26 cellular contexts compared by ENCODE assay signal in the genomic region with DNA sequence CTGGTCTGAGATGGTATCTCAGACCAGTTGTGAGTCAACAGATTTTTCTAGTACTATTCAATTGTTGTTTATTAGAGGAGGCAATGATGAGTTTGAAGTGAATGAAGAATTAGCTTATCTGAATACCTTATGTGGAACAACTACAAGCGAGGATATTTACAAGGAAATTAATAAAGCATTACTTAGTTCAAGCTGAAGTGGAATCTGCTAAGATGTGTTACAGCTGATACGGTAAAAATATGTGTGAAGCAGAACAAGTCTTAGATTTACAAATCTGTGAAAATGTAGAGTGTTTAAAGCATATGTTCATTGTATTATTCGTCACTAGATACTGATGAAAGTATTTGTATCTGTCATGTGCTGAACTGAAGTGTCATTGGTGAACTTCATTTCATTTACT.
"Had no signal": no experiment of that assay in that cellular context is flagged by ENCODE, and none has a peak within 500 bp of the region (broad histone marks: within the 10 kb centered on the region; RNA-seq: fewer than 3 reads in every experiment).

No MANE protein-coding gene starts in this region.

- H3K36me3 ChIP-seq: suprapubic skin, thoracic aorta, thyroid gland, transverse colon, upper lobe of right lung, uterus, vagina had no signal

- ATAC-seq: stimulated activated effector memory CD8-positive, alpha-beta T cell treated with anti-CD3 and anti-CD28 coated beads, Interleukin-12 subunit alpha, Interleukin-12 subunit beta, amount 100 ng/mL, for 72 hours; stimulated activated memory B cell treated with anti-CD40 and anti-IgM and Interleukin-4, amounts not matched to agents 10 μg/mL and 1 μg/mL and 100 μg/mL, for 72 hours; stimulated activated naive B cell treated with anti-CD40 and anti-IgM and Interleukin-4, amounts not matched to agents 10 μg/mL and 1 μg/mL and 100 μg/mL, for 72 hours; stimulated activated naive CD8-positive, alpha-beta T cell treated with anti-CD3 and anti-CD28 coated beads, Interleukin-15, amount 100 ng/mL, for 72 hours; stimulated activated naive CD8-positive, alpha-beta T cell treated with anti-CD3 and anti-CD28 coated beads, Interleukin-15, Interleukin-2, amounts not matched to agents 100 U/mL and 50 U/mL, for 24 hours; upper lobe of right lung had no signal

- H3K27me3 ChIP-seq: stomach, suprapubic skin, testis, thyroid gland, tibial artery, tibial nerve, transverse colon, upper lobe of right lung, uterus, vagina had no signal

- H3K4me1 ChIP-seq: testis, uterus had no signal

- DNase-seq: stimulated activated CD4-positive, alpha-beta T cell treated with anti-CD3 and anti-CD28 coated beads, Interleukin-2, amount 100 ng/mL, for 48 hours; stimulated activated CD4-positive, alpha-beta T cell treated with anti-CD3 and anti-CD28 coated beads, Interleukin-4, amount 100 ng/mL, for 1 hour; stimulated activated CD4-positive, alpha-beta T cell treated with anti-CD3 and anti-CD28 coated beads, Interleukin-4, amount 100 ng/mL, for 24 hours; stimulated activated CD4-positive, alpha-beta T cell treated with anti-CD3 and anti-CD28 coated beads, Interleukin-4, amount 100 ng/mL, for 4 hours; stimulated activated CD8-positive, alpha-beta memory T cell treated with anti-CD3 and anti-CD28 coated beads, Interleukin-4, amount 100 ng/mL, for 48 hours; stimulated activated naive B cell treated with anti-CD40 and anti-IgM and Interleukin-4, amounts not matched to agents 10 μg/mL and 1 μg/mL and 100 μg/mL, for 72 hours; stimulated activated naive CD4-positive, alpha-beta T cell; stimulated activated naive CD4-positive, alpha-beta T cell treated with Interleukin-2 at 50 U/mL for 16 hours; stimulated activated naive CD8-positive, alpha-beta T cell treated with anti-CD3 and anti-CD28 coated beads, Interleukin-15, amount 100 ng/mL, for 72 hours; stimulated activated naive CD8-positive, alpha-beta T cell treated with anti-CD3 and anti-CD28 coated beads, Interleukin-15, Interleukin-2, amounts not matched to agents 100 U/mL and 50 U/mL, for 24 hours; stomach; substantia nigra; testis; thyroid gland; tibial artery; transverse colon; trophoblast cell; upper lobe of right lung; uterus had no signal

- H3K4me3 ChIP-seq: stomach, suprapubic skin, testis, thoracic aorta, thyroid gland, tibial artery, tibial nerve, transverse colon, upper lobe of right lung, uterus, vagina had no signal

- H3K9me3 ChIP-seq: testis, thoracic aorta, thyroid gland, transverse colon, upper lobe of right lung, vagina had no signal

- H3K27ac ChIP-seq: stomach, suprapubic skin, testis, thoracic aorta, thyroid gland, tibial artery, tibial nerve, transverse colon, upper lobe of right lung, uterus, vagina had no signal

- FAIRE-seq: urothelium cell line had no signal
